1 cellular context compared by ENCODE assay signal in the genomic region with DNA sequence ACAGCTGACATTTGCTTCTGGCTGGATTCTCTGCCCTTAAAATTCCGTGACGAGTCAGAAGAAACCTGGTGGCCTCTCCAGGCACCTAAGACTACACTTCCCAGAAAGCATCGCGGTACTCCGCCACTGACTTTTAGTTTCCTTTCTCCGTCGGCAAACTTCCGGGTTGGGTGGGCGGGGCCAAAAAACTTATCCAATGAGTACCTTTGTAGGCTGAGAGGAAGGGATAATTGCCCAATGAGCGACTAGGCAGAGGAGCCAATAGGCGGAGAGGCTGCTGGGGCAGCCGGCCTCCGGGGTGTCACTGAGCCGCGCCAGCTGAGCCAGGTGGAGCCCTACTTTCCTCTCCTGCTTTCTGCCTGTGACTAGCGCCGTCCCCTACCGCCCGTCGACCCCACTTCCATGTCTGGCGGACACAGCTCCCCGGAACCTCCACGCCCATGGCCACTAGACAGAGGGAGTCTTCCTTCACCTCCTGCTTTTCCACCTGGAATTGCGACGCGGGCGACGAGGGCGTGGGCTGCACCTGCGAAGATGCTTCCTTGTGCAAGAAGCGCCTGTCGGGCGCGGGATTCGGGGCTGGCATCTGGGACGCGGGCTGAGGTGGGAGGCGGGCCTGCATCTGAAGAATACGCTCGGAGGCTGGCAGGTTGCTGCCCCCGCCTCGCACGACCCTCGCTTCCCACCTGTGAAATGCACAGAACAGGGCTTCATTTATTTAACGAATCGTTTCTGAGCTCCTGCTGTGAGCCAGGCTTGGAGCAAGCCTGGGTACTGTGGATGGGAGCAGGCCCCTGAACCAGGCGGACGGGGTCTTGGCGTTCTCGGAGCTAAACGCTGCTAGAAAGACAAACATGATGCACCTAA.
TF ChIP-seq lines count a peak whose summit lies in the region.

No MANE protein-coding gene starts in this region.

TF ChIP-seq in K562, 482 proteins besides CTCF, POLR2A, EP300 and RAD21 (continued from another document and continues in another):
- TF ChIP-seq, protein P1, sequence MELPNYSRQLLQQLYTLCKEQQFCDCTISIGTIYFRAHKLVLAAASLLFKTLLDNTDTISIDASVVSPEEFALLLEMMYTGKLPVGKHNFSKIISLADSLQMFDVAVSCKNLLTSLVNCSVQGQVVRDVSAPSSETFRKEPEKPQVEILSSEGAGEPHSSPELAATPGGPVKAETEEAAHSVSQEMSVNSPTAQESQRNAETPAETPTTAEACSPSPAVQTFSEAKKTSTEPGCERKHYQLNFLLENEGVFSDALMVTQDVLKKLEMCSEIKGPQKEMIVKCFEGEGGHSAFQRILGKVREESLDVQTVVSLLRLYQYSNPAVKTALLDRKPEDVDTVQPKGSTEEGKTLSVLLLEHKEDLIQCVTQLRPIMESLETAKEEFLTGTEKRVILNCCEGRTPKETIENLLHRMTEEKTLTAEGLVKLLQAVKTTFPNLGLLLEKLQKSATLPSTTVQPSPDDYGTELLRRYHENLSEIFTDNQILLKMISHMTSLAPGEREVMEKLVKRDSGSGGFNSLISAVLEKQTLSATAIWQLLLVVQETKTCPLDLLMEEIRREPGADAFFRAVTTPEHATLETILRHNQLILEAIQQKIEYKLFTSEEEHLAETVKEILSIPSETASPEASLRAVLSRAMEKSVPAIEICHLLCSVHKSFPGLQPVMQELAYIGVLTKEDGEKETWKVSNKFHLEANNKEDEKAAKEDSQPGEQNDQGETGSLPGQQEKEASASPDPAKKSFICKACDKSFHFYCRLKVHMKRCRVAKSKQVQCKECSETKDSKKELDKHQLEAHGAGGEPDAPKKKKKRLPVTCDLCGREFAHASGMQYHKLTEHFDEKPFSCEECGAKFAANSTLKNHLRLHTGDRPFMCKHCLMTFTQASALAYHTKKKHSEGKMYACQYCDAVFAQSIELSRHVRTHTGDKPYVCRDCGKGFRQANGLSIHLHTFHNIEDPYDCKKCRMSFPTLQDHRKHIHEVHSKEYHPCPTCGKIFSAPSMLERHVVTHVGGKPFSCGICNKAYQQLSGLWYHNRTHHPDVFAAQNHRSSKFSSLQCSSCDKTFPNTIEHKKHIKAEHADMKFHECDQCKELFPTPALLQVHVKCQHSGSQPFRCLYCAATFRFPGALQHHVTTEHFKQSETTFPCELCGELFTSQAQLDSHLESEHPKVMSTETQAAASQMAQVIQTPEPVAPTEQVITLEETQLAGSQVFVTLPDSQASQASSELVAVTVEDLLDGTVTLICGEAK (IDR thresholded peaks at IDR 0.05) = peak; percentile 73
- TF ChIP-seq, protein P1 (CRISPR knock-in tag; IDR thresholded peaks at IDR 0.05) = no peak
- TF ChIP-seq HCFC1 (IDR thresholded peaks at IDR 0.05; ENCODE audit: low read depth, low read length) = peak; percentile 84
- no peak for TF ChIP-seq NELFE (IDR thresholded peaks at IDR 0.05; ENCODE audit: insufficient read depth, insufficient read length)
- no peak for TF ChIP-seq LEF1 (IDR thresholded peaks at IDR 0.05)
- TF ChIP-seq, protein P2, sequence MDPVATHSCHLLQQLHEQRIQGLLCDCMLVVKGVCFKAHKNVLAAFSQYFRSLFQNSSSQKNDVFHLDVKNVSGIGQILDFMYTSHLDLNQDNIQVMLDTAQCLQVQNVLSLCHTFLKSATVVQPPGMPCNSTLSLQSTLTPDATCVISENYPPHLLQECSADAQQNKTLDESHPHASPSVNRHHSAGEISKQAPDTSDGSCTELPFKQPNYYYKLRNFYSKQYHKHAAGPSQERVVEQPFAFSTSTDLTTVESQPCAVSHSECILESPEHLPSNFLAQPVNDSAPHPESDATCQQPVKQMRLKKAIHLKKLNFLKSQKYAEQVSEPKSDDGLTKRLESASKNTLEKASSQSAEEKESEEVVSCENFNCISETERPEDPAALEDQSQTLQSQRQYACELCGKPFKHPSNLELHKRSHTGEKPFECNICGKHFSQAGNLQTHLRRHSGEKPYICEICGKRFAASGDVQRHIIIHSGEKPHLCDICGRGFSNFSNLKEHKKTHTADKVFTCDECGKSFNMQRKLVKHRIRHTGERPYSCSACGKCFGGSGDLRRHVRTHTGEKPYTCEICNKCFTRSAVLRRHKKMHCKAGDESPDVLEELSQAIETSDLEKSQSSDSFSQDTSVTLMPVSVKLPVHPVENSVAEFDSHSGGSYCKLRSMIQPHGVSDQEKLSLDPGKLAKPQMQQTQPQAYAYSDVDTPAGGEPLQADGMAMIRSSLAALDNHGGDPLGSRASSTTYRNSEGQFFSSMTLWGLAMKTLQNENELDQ (CRISPR knock-in tag; IDR thresholded peaks at IDR 0.05; ENCODE audit: borderline replicate concordance) = no peak
- TF ChIP-seq ZNF41 (CRISPR knock-in tag; conservative IDR thresholded peaks at IDR 0.05) = no peak
- TF ChIP-seq ELF2 (CRISPR knock-in tag; IDR thresholded peaks at IDR 0.05) = no peak
- TF ChIP-seq DNMT1 (IDR thresholded peaks at IDR 0.05) = no peak
- TF ChIP-seq NEUROD1 (IDR thresholded peaks at IDR 0.05; ENCODE audit: borderline replicate concordance, low read depth, low read length, partially characterized antibody) = peak; percentile 12
- TF ChIP-seq FOXP1 (CRISPR knock-in tag; IDR thresholded peaks at IDR 0.05) = no peak
- TF ChIP-seq ZNF717 (CRISPR knock-in tag; IDR thresholded peaks at IDR 0.05) = no peak
- no peak for TF ChIP-seq EZH2 (IDR thresholded peaks at IDR 0.05; ENCODE audit: borderline replicate concordance, low read depth, low read length)
- TF ChIP-seq, protein P3, sequence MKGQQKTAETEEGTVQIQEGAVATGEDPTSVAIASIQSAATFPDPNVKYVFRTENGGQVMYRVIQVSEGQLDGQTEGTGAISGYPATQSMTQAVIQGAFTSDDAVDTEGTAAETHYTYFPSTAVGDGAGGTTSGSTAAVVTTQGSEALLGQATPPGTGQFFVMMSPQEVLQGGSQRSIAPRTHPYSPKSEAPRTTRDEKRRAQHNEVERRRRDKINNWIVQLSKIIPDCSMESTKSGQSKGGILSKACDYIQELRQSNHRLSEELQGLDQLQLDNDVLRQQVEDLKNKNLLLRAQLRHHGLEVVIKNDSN (CRISPR knock-in tag; IDR thresholded peaks at IDR 0.05) = no peak
- TF ChIP-seq, protein P4, sequence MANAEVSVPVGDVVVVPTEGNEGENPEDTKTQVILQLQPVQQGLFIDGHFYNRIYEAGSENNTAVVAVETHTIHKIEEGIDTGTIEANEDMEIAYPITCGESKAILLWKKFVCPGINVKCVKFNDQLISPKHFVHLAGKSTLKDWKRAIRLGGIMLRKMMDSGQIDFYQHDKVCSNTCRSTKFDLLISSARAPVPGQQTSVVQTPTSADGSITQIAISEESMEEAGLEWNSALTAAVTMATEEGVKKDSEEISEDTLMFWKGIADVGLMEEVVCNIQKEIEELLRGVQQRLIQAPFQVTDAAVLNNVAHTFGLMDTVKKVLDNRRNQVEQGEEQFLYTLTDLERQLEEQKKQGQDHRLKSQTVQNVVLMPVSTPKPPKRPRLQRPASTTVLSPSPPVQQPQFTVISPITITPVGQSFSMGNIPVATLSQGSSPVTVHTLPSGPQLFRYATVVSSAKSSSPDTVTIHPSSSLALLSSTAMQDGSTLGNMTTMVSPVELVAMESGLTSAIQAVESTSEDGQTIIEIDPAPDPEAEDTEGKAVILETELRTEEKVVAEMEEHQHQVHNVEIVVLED (CRISPR knock-in tag; IDR thresholded peaks at IDR 0.05) = no peak
- TF ChIP-seq, protein P5, sequence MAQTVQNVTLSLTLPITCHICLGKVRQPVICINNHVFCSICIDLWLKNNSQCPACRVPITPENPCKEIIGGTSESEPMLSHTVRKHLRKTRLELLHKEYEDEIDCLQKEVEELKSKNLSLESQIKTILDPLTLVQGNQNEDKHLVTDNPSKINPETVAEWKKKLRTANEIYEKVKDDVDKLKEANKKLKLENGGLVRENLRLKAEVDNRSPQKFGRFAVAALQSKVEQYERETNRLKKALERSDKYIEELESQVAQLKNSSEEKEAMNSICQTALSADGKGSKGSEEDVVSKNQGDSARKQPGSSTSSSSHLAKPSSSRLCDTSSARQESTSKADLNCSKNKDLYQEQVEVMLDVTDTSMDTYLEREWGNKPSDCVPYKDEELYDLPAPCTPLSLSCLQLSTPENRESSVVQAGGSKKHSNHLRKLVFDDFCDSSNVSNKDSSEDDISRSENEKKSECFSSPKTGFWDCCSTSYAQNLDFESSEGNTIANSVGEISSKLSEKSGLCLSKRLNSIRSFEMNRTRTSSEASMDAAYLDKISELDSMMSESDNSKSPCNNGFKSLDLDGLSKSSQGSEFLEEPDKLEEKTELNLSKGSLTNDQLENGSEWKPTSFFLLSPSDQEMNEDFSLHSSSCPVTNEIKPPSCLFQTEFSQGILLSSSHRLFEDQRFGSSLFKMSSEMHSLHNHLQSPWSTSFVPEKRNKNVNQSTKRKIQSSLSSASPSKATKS (CRISPR knock-in tag; IDR thresholded peaks at IDR 0.05) = no peak
- TF ChIP-seq ZNF12 (CRISPR knock-in tag; IDR thresholded peaks at IDR 0.05) = no peak
- peak; percentile 87; the same call in 1 of the 2 replicates for TF ChIP-seq PHF8 (IDR thresholded peaks at IDR 0.05; ENCODE audit: borderline replicate concordance, low read length)
- TF ChIP-seq ZNF212 (CRISPR knock-in tag; IDR thresholded peaks at IDR 0.05) = no peak
- no peak for TF ChIP-seq ZZZ3 (IDR thresholded peaks at IDR 0.05)
- no peak for TF ChIP-seq FOXJ3 (CRISPR knock-in tag; IDR thresholded peaks at IDR 0.05)
- TF ChIP-seq MYC (IDR thresholded peaks at IDR 0.05; ENCODE audit: low read depth, low read length) = peak; percentile 23; the same call in 1 of the 2 replicates
- TF ChIP-seq MYC (CRISPR knock-in tag; IDR thresholded peaks at IDR 0.05; ENCODE audit: borderline replicate concordance, low read depth) = no peak
- TF ChIP-seq TCF7L2 (IDR thresholded peaks at IDR 0.05; ENCODE audit: low read depth, low read length) = no peak
- TF ChIP-seq HNRNPUL1 (IDR thresholded peaks at IDR 0.05; ENCODE audit: low read length) = no peak
- no peak for TF ChIP-seq RBM17 (IDR thresholded peaks at IDR 0.05; ENCODE audit: borderline replicate concordance, low read depth, low read length)
- no peak for TF ChIP-seq DMBX1 (CRISPR knock-in tag; IDR thresholded peaks at IDR 0.05; ENCODE audit: borderline replicate concordance)
- no peak for TF ChIP-seq SPI1 (IDR thresholded peaks at IDR 0.05; ENCODE audit: borderline replicate concordance, low read depth, low read length)
- TF ChIP-seq TCFL5 (CRISPR knock-in tag; conservative IDR thresholded peaks at IDR 0.05) = no peak
- TF ChIP-seq KHSRP (IDR thresholded peaks at IDR 0.05) = no peak
- TF ChIP-seq EGR1 (conservative IDR thresholded peaks at IDR 0.05) = no peak
- TF ChIP-seq PCBP2 (IDR thresholded peaks at IDR 0.05; ENCODE audit: low read depth, low read length, poor library complexity, severe bottlenecking) = no peak
- TF ChIP-seq KDM5B (IDR thresholded peaks at IDR 0.05; ENCODE audit: insufficient replicate concordance, low read depth, low read length) = peak; percentile 63
- TF ChIP-seq, protein P6, sequence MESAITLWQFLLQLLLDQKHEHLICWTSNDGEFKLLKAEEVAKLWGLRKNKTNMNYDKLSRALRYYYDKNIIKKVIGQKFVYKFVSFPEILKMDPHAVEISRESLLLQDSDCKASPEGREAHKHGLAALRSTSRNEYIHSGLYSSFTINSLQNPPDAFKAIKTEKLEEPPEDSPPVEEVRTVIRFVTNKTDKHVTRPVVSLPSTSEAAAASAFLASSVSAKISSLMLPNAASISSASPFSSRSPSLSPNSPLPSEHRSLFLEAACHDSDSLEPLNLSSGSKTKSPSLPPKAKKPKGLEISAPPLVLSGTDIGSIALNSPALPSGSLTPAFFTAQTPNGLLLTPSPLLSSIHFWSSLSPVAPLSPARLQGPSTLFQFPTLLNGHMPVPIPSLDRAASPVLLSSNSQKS (CRISPR knock-in tag; IDR thresholded peaks at IDR 0.05) = no peak
- TF ChIP-seq CBX1 (IDR thresholded peaks at IDR 0.05; ENCODE audit: low read depth) = no peak
- TF ChIP-seq, protein P7, sequence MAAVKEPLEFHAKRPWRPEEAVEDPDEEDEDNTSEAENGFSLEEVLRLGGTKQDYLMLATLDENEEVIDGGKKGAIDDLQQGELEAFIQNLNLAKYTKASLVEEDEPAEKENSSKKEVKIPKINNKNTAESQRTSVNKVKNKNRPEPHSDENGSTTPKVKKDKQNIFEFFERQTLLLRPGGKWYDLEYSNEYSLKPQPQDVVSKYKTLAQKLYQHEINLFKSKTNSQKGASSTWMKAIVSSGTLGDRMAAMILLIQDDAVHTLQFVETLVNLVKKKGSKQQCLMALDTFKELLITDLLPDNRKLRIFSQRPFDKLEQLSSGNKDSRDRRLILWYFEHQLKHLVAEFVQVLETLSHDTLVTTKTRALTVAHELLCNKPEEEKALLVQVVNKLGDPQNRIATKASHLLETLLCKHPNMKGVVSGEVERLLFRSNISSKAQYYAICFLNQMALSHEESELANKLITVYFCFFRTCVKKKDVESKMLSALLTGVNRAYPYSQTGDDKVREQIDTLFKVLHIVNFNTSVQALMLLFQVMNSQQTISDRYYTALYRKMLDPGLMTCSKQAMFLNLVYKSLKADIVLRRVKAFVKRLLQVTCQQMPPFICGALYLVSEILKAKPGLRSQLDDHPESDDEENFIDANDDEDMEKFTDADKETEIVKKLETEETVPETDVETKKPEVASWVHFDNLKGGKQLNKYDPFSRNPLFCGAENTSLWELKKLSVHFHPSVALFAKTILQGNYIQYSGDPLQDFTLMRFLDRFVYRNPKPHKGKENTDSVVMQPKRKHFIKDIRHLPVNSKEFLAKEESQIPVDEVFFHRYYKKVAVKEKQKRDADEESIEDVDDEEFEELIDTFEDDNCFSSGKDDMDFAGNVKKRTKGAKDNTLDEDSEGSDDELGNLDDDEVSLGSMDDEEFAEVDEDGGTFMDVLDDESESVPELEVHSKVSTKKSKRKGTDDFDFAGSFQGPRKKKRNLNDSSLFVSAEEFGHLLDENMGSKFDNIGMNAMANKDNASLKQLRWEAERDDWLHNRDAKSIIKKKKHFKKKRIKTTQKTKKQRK (IDR thresholded peaks at IDR 0.05; ENCODE audit: borderline replicate concordance, low read depth, low read length) = no peak
- TF ChIP-seq MTA3 (IDR thresholded peaks at IDR 0.05; ENCODE audit: borderline replicate concordance) = peak; percentile 38; the same call in 1 of the 2 replicates
- no peak for TF ChIP-seq PTTG1 (tag; IDR thresholded peaks at IDR 0.05; ENCODE audit: low read depth)
